Comparison of ENCODE assay signal across 1 cellular context in the genomic region with DNA sequence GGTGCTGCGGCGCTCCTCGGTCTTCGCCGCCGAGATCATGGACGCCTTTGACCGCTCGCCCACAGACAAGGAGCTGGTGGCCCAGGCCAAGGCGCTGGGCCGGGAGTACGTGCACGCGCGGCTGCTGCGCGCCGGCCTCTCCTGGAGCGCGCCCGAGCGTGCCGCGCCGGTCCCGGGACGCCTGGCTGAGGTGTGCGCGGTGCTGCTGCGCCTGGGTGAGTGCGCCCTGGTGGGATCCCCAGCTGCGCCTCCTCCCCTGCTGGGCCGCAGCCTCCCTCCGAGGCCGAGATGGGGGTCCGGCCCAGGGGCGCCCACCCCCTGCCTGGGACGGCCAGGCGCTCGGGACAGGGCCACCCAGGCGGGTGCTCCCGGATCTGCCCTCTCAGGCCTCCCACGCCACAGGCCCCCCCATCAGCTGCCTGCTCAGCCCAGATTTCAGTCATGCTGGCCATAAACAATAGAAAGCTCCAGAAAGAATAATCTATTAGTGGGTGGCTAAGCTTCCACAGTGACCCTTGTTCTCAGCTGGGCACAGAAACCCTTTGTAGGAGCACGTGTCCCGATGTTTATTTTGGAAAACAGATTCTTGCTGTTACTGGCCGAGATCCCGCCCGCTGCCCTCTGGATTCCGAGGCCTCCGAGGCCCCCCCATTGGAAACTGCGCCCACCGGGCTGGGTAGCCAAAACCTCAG.
TF ChIP-seq lines count a peak whose summit lies in the region.

No MANE protein-coding gene starts in this region.

TF ChIP-seq in WTC11, 78 proteins besides CTCF, POLR2A, EP300 and RAD21 (continued from another document):
- TF ChIP-seq, protein P1, sequence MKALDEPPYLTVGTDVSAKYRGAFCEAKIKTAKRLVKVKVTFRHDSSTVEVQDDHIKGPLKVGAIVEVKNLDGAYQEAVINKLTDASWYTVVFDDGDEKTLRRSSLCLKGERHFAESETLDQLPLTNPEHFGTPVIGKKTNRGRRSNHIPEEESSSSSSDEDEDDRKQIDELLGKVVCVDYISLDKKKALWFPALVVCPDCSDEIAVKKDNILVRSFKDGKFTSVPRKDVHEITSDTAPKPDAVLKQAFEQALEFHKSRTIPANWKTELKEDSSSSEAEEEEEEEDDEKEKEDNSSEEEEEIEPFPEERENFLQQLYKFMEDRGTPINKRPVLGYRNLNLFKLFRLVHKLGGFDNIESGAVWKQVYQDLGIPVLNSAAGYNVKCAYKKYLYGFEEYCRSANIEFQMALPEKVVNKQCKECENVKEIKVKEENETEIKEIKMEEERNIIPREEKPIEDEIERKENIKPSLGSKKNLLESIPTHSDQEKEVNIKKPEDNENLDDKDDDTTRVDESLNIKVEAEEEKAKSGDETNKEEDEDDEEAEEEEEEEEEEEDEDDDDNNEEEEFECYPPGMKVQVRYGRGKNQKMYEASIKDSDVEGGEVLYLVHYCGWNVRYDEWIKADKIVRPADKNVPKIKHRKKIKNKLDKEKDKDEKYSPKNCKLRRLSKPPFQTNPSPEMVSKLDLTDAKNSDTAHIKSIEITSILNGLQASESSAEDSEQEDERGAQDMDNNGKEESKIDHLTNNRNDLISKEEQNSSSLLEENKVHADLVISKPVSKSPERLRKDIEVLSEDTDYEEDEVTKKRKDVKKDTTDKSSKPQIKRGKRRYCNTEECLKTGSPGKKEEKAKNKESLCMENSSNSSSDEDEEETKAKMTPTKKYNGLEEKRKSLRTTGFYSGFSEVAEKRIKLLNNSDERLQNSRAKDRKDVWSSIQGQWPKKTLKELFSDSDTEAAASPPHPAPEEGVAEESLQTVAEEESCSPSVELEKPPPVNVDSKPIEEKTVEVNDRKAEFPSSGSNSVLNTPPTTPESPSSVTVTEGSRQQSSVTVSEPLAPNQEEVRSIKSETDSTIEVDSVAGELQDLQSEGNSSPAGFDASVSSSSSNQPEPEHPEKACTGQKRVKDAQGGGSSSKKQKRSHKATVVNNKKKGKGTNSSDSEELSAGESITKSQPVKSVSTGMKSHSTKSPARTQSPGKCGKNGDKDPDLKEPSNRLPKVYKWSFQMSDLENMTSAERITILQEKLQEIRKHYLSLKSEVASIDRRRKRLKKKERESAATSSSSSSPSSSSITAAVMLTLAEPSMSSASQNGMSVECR (CRISPR knock-in tag; IDR thresholded peaks at IDR 0.05; ENCODE audit: borderline replicate concordance) = 0 out of 2 replicates have a peak, but pooled peaks have one; percentile 38
- TF ChIP-seq SP1 (CRISPR knock-in tag; conservative IDR thresholded peaks at IDR 0.05) (no peak), ZNF263 (CRISPR knock-in tag; IDR thresholded peaks at IDR 0.05; ENCODE audit: low read depth) (0 out of 2 replicates have a peak, but pooled peaks have one; percentile 14), ZNF423 (CRISPR knock-in tag; IDR thresholded peaks at IDR 0.05) (peak; percentile 94), TEAD1 (CRISPR knock-in tag; IDR thresholded peaks at IDR 0.05) (peak; percentile 72), NR1H2 (CRISPR knock-in tag; IDR thresholded peaks at IDR 0.05) (no peak), TCF7 (CRISPR knock-in tag; IDR thresholded peaks at IDR 0.05; ENCODE audit: low read depth) (no peak), PRRX2 (CRISPR knock-in tag; IDR thresholded peaks at IDR 0.05) (no peak), FOXK1 (CRISPR knock-in tag; IDR thresholded peaks at IDR 0.05) (0 out of 2 replicates have a peak, but pooled peaks have one; percentile 24), ZNF219 (CRISPR knock-in tag; IDR thresholded peaks at IDR 0.05; ENCODE audit: borderline replicate concordance) (0 out of 2 replicates have a peak, but pooled peaks have one; percentile 43), OVOL2 (CRISPR knock-in tag; IDR thresholded peaks at IDR 0.05; ENCODE audit: borderline replicate concordance) (no peak)
- TF ChIP-seq, protein P2, sequence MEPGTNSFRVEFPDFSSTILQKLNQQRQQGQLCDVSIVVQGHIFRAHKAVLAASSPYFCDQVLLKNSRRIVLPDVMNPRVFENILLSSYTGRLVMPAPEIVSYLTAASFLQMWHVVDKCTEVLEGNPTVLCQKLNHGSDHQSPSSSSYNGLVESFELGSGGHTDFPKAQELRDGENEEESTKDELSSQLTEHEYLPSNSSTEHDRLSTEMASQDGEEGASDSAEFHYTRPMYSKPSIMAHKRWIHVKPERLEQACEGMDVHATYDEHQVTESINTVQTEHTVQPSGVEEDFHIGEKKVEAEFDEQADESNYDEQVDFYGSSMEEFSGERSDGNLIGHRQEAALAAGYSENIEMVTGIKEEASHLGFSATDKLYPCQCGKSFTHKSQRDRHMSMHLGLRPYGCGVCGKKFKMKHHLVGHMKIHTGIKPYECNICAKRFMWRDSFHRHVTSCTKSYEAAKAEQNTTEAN (CRISPR knock-in tag; IDR thresholded peaks at IDR 0.05) = no peak
- TF ChIP-seq, protein P3, sequence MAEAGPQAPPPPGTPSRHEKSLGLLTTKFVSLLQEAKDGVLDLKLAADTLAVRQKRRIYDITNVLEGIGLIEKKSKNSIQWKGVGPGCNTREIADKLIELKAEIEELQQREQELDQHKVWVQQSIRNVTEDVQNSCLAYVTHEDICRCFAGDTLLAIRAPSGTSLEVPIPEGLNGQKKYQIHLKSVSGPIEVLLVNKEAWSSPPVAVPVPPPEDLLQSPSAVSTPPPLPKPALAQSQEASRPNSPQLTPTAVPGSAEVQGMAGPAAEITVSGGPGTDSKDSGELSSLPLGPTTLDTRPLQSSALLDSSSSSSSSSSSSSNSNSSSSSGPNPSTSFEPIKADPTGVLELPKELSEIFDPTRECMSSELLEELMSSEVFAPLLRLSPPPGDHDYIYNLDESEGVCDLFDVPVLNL (CRISPR knock-in tag; IDR thresholded peaks at IDR 0.05; ENCODE audit: borderline replicate concordance, low read depth) = no peak
- TF ChIP-seq, protein P4, sequence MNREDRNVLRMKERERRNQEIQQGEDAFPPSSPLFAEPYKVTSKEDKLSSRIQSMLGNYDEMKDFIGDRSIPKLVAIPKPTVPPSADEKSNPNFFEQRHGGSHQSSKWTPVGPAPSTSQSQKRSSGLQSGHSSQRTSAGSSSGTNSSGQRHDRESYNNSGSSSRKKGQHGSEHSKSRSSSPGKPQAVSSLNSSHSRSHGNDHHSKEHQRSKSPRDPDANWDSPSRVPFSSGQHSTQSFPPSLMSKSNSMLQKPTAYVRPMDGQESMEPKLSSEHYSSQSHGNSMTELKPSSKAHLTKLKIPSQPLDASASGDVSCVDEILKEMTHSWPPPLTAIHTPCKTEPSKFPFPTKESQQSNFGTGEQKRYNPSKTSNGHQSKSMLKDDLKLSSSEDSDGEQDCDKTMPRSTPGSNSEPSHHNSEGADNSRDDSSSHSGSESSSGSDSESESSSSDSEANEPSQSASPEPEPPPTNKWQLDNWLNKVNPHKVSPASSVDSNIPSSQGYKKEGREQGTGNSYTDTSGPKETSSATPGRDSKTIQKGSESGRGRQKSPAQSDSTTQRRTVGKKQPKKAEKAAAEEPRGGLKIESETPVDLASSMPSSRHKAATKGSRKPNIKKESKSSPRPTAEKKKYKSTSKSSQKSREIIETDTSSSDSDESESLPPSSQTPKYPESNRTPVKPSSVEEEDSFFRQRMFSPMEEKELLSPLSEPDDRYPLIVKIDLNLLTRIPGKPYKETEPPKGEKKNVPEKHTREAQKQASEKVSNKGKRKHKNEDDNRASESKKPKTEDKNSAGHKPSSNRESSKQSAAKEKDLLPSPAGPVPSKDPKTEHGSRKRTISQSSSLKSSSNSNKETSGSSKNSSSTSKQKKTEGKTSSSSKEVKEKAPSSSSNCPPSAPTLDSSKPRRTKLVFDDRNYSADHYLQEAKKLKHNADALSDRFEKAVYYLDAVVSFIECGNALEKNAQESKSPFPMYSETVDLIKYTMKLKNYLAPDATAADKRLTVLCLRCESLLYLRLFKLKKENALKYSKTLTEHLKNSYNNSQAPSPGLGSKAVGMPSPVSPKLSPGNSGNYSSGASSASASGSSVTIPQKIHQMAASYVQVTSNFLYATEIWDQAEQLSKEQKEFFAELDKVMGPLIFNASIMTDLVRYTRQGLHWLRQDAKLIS (CRISPR knock-in tag; IDR thresholded peaks at IDR 0.05; ENCODE audit: borderline replicate concordance) = no peak
- TF ChIP-seq, protein P5, sequence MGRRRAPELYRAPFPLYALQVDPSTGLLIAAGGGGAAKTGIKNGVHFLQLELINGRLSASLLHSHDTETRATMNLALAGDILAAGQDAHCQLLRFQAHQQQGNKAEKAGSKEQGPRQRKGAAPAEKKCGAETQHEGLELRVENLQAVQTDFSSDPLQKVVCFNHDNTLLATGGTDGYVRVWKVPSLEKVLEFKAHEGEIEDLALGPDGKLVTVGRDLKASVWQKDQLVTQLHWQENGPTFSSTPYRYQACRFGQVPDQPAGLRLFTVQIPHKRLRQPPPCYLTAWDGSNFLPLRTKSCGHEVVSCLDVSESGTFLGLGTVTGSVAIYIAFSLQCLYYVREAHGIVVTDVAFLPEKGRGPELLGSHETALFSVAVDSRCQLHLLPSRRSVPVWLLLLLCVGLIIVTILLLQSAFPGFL (CRISPR knock-in tag; IDR thresholded peaks at IDR 0.05; ENCODE audit: borderline replicate concordance) = no peak
- TF ChIP-seq, protein P6, sequence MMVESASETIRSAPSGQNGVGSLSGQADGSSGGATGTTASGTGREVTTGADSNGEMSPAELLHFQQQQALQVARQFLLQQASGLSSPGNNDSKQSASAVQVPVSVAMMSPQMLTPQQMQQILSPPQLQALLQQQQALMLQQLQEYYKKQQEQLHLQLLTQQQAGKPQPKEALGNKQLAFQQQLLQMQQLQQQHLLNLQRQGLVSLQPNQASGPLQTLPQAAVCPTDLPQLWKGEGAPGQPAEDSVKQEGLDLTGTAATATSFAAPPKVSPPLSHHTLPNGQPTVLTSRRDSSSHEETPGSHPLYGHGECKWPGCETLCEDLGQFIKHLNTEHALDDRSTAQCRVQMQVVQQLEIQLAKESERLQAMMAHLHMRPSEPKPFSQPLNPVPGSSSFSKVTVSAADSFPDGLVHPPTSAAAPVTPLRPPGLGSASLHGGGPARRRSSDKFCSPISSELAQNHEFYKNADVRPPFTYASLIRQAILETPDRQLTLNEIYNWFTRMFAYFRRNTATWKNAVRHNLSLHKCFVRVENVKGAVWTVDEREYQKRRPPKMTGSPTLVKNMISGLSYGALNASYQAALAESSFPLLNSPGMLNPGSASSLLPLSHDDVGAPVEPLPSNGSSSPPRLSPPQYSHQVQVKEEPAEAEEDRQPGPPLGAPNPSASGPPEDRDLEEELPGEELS (CRISPR knock-in tag; IDR thresholded peaks at IDR 0.05) = no peak
- TF ChIP-seq, protein P7, sequence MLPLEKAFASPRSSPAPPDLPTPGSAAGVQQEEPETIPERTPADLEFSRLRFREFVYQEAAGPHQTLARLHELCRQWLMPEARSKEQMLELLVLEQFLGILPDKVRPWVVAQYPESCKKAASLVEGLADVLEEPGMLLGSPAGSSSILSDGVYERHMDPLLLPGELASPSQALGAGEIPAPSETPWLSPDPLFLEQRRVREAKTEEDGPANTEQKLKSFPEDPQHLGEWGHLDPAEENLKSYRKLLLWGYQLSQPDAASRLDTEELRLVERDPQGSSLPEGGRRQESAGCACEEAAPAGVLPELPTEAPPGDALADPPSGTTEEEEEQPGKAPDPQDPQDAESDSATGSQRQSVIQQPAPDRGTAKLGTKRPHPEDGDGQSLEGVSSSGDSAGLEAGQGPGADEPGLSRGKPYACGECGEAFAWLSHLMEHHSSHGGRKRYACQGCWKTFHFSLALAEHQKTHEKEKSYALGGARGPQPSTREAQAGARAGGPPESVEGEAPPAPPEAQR (CRISPR knock-in tag; IDR thresholded peaks at IDR 0.05) = no peak
- TF ChIP-seq, protein P8, sequence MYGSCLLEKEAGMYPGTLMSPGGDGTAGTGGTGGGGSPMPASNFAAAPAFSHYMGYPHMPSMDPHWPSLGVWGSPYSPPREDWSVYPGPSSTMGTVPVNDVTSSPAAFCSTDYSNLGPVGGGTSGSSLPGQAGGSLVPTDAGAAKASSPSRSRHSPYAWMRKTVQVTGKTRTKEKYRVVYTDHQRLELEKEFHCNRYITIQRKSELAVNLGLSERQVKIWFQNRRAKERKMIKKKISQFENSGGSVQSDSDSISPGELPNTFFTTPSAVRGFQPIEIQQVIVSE (CRISPR knock-in tag; IDR thresholded peaks at IDR 0.05; ENCODE audit: borderline replicate concordance) = no peak
- TF ChIP-seq, protein P9, sequence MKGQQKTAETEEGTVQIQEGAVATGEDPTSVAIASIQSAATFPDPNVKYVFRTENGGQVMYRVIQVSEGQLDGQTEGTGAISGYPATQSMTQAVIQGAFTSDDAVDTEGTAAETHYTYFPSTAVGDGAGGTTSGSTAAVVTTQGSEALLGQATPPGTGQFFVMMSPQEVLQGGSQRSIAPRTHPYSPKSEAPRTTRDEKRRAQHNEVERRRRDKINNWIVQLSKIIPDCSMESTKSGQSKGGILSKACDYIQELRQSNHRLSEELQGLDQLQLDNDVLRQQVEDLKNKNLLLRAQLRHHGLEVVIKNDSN (CRISPR knock-in tag; IDR thresholded peaks at IDR 0.05) = no peak
- TF ChIP-seq, protein P10, sequence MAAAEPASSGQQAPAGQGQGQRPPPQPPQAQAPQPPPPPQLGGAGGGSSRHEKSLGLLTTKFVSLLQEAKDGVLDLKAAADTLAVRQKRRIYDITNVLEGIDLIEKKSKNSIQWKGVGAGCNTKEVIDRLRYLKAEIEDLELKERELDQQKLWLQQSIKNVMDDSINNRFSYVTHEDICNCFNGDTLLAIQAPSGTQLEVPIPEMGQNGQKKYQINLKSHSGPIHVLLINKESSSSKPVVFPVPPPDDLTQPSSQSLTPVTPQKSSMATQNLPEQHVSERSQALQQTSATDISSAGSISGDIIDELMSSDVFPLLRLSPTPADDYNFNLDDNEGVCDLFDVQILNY (CRISPR knock-in tag; IDR thresholded peaks at IDR 0.05) = peak; percentile 43; the same call in 1 of the 2 replicates
- TF ChIP-seq, protein P11, sequence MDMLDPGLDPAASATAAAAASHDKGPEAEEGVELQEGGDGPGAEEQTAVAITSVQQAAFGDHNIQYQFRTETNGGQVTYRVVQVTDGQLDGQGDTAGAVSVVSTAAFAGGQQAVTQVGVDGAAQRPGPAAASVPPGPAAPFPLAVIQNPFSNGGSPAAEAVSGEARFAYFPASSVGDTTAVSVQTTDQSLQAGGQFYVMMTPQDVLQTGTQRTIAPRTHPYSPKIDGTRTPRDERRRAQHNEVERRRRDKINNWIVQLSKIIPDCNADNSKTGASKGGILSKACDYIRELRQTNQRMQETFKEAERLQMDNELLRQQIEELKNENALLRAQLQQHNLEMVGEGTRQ (CRISPR knock-in tag; IDR thresholded peaks at IDR 0.05) = no peak
- TF ChIP-seq, protein P12, sequence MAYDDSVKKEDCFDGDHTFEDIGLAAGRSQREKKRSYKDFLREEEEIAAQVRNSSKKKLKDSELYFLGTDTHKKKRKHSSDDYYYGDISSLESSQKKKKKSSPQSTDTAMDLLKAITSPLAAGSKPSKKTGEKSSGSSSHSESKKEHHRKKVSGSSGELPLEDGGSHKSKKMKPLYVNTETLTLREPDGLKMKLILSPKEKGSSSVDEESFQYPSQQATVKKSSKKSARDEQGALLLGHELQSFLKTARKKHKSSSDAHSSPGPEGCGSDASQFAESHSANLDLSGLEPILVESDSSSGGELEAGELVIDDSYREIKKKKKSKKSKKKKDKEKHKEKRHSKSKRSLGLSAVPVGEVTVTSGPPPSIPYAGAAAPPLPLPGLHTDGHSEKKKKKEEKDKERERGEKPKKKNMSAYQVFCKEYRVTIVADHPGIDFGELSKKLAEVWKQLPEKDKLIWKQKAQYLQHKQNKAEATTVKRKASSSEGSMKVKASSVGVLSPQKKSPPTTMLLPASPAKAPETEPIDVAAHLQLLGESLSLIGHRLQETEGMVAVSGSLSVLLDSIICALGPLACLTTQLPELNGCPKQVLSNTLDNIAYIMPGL (CRISPR knock-in tag; IDR thresholded peaks at IDR 0.05) = peak; percentile 71; the same call in 1 of the 2 replicates
- TF ChIP-seq, protein P13, sequence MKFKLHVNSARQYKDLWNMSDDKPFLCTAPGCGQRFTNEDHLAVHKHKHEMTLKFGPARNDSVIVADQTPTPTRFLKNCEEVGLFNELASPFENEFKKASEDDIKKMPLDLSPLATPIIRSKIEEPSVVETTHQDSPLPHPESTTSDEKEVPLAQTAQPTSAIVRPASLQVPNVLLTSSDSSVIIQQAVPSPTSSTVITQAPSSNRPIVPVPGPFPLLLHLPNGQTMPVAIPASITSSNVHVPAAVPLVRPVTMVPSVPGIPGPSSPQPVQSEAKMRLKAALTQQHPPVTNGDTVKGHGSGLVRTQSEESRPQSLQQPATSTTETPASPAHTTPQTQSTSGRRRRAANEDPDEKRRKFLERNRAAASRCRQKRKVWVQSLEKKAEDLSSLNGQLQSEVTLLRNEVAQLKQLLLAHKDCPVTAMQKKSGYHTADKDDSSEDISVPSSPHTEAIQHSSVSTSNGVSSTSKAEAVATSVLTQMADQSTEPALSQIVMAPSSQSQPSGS (CRISPR knock-in tag; IDR thresholded peaks at IDR 0.05; ENCODE audit: borderline replicate concordance, low read depth) = no peak
TF ChIP-seq in WTC11: peak in this region for 8.
